Comparison of ENCODE assay signal across 1 cellular context in the genomic region with DNA sequence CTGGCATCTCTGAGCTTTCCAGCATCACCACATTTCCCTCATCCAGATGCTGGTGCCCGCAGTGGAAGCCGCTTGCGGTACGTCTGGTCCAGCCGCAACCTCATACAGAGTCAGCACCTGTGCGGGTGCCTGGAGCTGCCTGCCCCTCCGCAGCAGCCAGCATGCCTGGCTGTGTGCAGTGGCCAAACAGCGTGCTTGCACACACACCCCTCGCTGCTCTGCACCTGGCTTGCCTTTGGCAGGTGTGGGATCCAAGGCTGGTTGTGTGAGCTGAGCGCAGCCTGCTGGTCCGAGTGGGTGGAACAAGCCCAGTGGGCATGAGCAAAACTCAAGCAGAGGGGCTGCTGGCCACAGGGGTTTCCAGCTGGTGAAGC.
TF ChIP-seq lines count a peak whose summit lies in the region.

No MANE protein-coding gene starts in this region.

TF ChIP-seq in HepG2, 621 proteins besides CTCF, POLR2A, EP300 and RAD21 (continues in another document):
- TF ChIP-seq GATAD2A (CRISPR knock-in tag; IDR thresholded peaks at IDR 0.05): no peak
- TF ChIP-seq, protein P1, sequence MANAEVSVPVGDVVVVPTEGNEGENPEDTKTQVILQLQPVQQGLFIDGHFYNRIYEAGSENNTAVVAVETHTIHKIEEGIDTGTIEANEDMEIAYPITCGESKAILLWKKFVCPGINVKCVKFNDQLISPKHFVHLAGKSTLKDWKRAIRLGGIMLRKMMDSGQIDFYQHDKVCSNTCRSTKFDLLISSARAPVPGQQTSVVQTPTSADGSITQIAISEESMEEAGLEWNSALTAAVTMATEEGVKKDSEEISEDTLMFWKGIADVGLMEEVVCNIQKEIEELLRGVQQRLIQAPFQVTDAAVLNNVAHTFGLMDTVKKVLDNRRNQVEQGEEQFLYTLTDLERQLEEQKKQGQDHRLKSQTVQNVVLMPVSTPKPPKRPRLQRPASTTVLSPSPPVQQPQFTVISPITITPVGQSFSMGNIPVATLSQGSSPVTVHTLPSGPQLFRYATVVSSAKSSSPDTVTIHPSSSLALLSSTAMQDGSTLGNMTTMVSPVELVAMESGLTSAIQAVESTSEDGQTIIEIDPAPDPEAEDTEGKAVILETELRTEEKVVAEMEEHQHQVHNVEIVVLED (CRISPR knock-in tag; IDR thresholded peaks at IDR 0.05; ENCODE audit: borderline replicate concordance): peak; percentile 50; the same call in 1 of the 2 replicates
- TF ChIP-seq ZNF430 (CRISPR knock-in tag; IDR thresholded peaks at IDR 0.05): no peak
- TF ChIP-seq, protein P2, sequence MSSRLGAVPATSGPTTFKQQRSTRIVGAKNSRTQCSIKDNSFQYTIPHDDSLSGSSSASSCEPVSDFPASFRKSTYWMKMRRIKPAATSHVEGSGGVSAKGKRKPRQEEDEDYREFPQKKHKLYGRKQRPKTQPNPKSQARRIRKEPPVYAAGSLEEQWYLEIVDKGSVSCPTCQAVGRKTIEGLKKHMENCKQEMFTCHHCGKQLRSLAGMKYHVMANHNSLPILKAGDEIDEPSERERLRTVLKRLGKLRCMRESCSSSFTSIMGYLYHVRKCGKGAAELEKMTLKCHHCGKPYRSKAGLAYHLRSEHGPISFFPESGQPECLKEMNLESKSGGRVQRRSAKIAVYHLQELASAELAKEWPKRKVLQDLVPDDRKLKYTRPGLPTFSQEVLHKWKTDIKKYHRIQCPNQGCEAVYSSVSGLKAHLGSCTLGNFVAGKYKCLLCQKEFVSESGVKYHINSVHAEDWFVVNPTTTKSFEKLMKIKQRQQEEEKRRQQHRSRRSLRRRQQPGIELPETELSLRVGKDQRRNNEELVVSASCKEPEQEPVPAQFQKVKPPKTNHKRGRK (CRISPR knock-in tag; IDR thresholded peaks at IDR 0.05): no peak
- TF ChIP-seq ZNF556 (CRISPR knock-in tag; IDR thresholded peaks at IDR 0.05; ENCODE audit: borderline replicate concordance): no peak; the same call in 1 of the 2 replicates
- TF ChIP-seq ZFP62 (CRISPR knock-in tag; IDR thresholded peaks at IDR 0.05): no peak
- TF ChIP-seq HOXA9 (CRISPR knock-in tag; IDR thresholded peaks at IDR 0.05; ENCODE audit: borderline replicate concordance): 0 out of 2 replicates have a peak, but pooled peaks have one; percentile 33
- TF ChIP-seq ZMYM4 (CRISPR knock-in tag; IDR thresholded peaks at IDR 0.05): peak; percentile 71
- TF ChIP-seq YEATS4 (CRISPR knock-in tag; IDR thresholded peaks at IDR 0.05; ENCODE audit: borderline replicate concordance): peak; percentile 36; the same call in 1 of the 2 replicates
- TF ChIP-seq ZBTB3 (CRISPR knock-in tag; IDR thresholded peaks at IDR 0.05; ENCODE audit: borderline replicate concordance, low read depth): no peak
- no peak for TF ChIP-seq ZFAT (CRISPR knock-in tag; conservative IDR thresholded peaks at IDR 0.05)
- TF ChIP-seq MLLT10 (CRISPR knock-in tag; IDR thresholded peaks at IDR 0.05): no peak
- TF ChIP-seq BRCA1 (CRISPR knock-in tag; IDR thresholded peaks at IDR 0.05): no peak
- no peak for TF ChIP-seq TFDP2 (CRISPR knock-in tag; IDR thresholded peaks at IDR 0.05)
- no peak for TF ChIP-seq JDP2 (CRISPR knock-in tag; IDR thresholded peaks at IDR 0.05; ENCODE audit: borderline replicate concordance)
- TF ChIP-seq, protein P3, sequence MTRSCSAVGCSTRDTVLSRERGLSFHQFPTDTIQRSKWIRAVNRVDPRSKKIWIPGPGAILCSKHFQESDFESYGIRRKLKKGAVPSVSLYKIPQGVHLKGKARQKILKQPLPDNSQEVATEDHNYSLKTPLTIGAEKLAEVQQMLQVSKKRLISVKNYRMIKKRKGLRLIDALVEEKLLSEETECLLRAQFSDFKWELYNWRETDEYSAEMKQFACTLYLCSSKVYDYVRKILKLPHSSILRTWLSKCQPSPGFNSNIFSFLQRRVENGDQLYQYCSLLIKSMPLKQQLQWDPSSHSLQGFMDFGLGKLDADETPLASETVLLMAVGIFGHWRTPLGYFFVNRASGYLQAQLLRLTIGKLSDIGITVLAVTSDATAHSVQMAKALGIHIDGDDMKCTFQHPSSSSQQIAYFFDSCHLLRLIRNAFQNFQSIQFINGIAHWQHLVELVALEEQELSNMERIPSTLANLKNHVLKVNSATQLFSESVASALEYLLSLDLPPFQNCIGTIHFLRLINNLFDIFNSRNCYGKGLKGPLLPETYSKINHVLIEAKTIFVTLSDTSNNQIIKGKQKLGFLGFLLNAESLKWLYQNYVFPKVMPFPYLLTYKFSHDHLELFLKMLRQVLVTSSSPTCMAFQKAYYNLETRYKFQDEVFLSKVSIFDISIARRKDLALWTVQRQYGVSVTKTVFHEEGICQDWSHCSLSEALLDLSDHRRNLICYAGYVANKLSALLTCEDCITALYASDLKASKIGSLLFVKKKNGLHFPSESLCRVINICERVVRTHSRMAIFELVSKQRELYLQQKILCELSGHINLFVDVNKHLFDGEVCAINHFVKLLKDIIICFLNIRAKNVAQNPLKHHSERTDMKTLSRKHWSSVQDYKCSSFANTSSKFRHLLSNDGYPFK (CRISPR knock-in tag; IDR thresholded peaks at IDR 0.05; ENCODE audit: borderline replicate concordance): peak; percentile 69
- TF ChIP-seq MAF1 (CRISPR knock-in tag; IDR thresholded peaks at IDR 0.05; ENCODE audit: borderline replicate concordance): no peak
- no peak for TF ChIP-seq MIER2 (CRISPR knock-in tag; IDR thresholded peaks at IDR 0.05)
- TF ChIP-seq TEF (CRISPR knock-in tag; IDR thresholded peaks at IDR 0.05): no peak
- TF ChIP-seq, protein P4, sequence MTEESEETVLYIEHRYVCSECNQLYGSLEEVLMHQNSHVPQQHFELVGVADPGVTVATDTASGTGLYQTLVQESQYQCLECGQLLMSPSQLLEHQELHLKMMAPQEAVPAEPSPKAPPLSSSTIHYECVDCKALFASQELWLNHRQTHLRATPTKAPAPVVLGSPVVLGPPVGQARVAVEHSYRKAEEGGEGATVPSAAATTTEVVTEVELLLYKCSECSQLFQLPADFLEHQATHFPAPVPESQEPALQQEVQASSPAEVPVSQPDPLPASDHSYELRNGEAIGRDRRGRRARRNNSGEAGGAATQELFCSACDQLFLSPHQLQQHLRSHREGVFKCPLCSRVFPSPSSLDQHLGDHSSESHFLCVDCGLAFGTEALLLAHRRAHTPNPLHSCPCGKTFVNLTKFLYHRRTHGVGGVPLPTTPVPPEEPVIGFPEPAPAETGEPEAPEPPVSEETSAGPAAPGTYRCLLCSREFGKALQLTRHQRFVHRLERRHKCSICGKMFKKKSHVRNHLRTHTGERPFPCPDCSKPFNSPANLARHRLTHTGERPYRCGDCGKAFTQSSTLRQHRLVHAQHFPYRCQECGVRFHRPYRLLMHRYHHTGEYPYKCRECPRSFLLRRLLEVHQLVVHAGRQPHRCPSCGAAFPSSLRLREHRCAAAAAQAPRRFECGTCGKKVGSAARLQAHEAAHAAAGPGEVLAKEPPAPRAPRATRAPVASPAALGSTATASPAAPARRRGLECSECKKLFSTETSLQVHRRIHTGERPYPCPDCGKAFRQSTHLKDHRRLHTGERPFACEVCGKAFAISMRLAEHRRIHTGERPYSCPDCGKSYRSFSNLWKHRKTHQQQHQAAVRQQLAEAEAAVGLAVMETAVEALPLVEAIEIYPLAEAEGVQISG (CRISPR knock-in tag; IDR thresholded peaks at IDR 0.05): 0 out of 2 replicates have a peak, but pooled peaks have one; percentile 34
- TF ChIP-seq, protein P5, sequence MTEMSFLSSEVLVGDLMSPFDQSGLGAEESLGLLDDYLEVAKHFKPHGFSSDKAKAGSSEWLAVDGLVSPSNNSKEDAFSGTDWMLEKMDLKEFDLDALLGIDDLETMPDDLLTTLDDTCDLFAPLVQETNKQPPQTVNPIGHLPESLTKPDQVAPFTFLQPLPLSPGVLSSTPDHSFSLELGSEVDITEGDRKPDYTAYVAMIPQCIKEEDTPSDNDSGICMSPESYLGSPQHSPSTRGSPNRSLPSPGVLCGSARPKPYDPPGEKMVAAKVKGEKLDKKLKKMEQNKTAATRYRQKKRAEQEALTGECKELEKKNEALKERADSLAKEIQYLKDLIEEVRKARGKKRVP (CRISPR knock-in tag; IDR thresholded peaks at IDR 0.05): no peak
- TF ChIP-seq ZBTB25 (CRISPR knock-in tag; IDR thresholded peaks at IDR 0.05): no peak
- TF ChIP-seq UBTF (CRISPR knock-in tag; IDR thresholded peaks at IDR 0.05): no peak
- no peak for TF ChIP-seq HDAC1 (CRISPR knock-in tag; IDR thresholded peaks at IDR 0.05)
- TF ChIP-seq HIC2 (CRISPR knock-in tag; IDR thresholded peaks at IDR 0.05; ENCODE audit: low read depth): no peak; the same call in 1 of the 2 replicates
- no peak for TF ChIP-seq ZNF879 (CRISPR knock-in tag; IDR thresholded peaks at IDR 0.05)
- TF ChIP-seq ATF7 (IDR thresholded peaks at IDR 0.05): no peak
- TF ChIP-seq ATF7 (CRISPR knock-in tag; IDR thresholded peaks at IDR 0.05): no peak
- TF ChIP-seq, protein P6, sequence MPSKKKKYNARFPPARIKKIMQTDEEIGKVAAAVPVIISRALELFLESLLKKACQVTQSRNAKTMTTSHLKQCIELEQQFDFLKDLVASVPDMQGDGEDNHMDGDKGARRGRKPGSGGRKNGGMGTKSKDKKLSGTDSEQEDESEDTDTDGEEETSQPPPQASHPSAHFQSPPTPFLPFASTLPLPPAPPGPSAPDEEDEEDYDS (CRISPR knock-in tag; IDR thresholded peaks at IDR 0.05): no peak
- no peak for TF ChIP-seq RARG (CRISPR knock-in tag; IDR thresholded peaks at IDR 0.05; ENCODE audit: low read depth)
- TF ChIP-seq, protein P7, sequence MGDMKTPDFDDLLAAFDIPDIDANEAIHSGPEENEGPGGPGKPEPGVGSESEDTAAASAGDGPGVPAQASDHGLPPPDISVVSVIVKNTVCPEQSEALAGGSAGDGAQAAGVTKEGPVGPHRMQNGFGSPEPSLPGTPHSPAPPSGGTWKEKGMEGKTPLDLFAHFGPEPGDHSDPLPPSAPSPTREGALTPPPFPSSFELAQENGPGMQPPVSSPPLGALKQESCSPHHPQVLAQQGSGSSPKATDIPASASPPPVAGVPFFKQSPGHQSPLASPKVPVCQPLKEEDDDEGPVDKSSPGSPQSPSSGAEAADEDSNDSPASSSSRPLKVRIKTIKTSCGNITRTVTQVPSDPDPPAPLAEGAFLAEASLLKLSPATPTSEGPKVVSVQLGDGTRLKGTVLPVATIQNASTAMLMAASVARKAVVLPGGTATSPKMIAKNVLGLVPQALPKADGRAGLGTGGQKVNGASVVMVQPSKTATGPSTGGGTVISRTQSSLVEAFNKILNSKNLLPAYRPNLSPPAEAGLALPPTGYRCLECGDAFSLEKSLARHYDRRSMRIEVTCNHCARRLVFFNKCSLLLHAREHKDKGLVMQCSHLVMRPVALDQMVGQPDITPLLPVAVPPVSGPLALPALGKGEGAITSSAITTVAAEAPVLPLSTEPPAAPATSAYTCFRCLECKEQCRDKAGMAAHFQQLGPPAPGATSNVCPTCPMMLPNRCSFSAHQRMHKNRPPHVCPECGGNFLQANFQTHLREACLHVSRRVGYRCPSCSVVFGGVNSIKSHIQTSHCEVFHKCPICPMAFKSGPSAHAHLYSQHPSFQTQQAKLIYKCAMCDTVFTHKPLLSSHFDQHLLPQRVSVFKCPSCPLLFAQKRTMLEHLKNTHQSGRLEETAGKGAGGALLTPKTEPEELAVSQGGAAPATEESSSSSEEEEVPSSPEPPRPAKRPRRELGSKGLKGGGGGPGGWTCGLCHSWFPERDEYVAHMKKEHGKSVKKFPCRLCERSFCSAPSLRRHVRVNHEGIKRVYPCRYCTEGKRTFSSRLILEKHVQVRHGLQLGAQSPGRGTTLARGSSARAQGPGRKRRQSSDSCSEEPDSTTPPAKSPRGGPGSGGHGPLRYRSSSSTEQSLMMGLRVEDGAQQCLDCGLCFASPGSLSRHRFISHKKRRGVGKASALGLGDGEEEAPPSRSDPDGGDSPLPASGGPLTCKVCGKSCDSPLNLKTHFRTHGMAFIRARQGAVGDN (CRISPR knock-in tag; IDR thresholded peaks at IDR 0.05): peak; percentile 87
